ENCODE assay signal across 8 cellular contexts in genomic region chr16:13919683-13920509, GRCh38. TPM values are rescaled to one million over a fixed set of nuclear protein-coding genes. Genes with fewer than 3 reads are reported as not detected.
DNase-seq lines count a peak whose midpoint lies in the region; ATAC-seq and TF ChIP-seq lines count a peak whose summit lies in the region.

ERCC4 (plus strand) TSS chr16:13920154; CDS start chr16:13920166, 12 bp downstream.

- no peaks in the 10 kb centered on the region for H3F3A ChIP-seq in GM23338 (replicated peaks; ENCODE audit: low read depth)

- peaks cover 4% of the 10 kb centered on the region; the same call in 2 of the 3 replicates for H3K36me3 Mint-ChIP-seq in GM23338 (ENCODE audit: low read depth)
- peaks cover 7% of the 10 kb centered on the region for H3K36me3 Mint-ChIP-seq in activated T-helper 1 cell treated with anti-CD3 and anti-CD28 coated beads, Interleukin-12 subunit alpha, Interleukin-12 subunit beta, Interleukin-2, Interleukin-4 antibody, amounts not matched to agents 30 ng/mL and 10 ng/mL and 1 ng/mL, durations not matched to agents 14 hours and 24 hours and 36 hours (ENCODE audit: low read depth)
- H3K36me3 Mint-ChIP-seq in naive B cell: no peaks in the 10 kb centered on the region
- H3K36me3 Mint-ChIP-seq in stimulated activated memory B cell treated with anti-CD40 and anti-IgM and Interleukin-4, amounts not matched to agents 10 μg/mL and 1 μg/mL and 100 μg/mL, for 72 hours: no peaks in the 10 kb centered on the region

- H2AFZ ChIP-seq in GM23338: peak within 1 kb of the TSS; percentile 67

- H3K4me2 ChIP-seq in GM23338: peak within 1 kb of the TSS; percentile 86

- H3K4me1 Mint-ChIP-seq in GM23338: peaks cover 20% of the 10 kb centered on the region
- H3K4me1 Mint-ChIP-seq in activated T-helper 1 cell treated with anti-CD3 and anti-CD28 coated beads, Interleukin-12 subunit alpha, Interleukin-12 subunit beta, Interleukin-2, Interleukin-4 antibody, amounts not matched to agents 30 ng/mL and 10 ng/mL and 1 ng/mL, durations not matched to agents 14 hours and 24 hours and 36 hours (ENCODE audit: low read depth): peaks cover 29% of the 10 kb centered on the region
- H3K4me1 Mint-ChIP-seq in naive B cell: peaks cover 20 to 26% (median 24%) of the 10 kb centered on the region in 3 donors
- H3K4me1 Mint-ChIP-seq in stimulated activated memory B cell treated with anti-CD40 and anti-IgM and Interleukin-4, amounts not matched to agents 10 μg/mL and 1 μg/mL and 100 μg/mL, for 72 hours: peaks cover 32% of the 10 kb centered on the region

- peak within 1 kb of the TSS; percentile 18; the same call in 1 of the 2 replicates for H3K27ac ChIP-seq in GM23338 (ENCODE audit: low read depth)

- peak within 1 kb of the TSS; percentile 97 for H3K4me3 Mint-ChIP-seq in GM23338
- H3K4me3 Mint-ChIP-seq in activated T-helper 1 cell treated with anti-CD3 and anti-CD28 coated beads, Interleukin-12 subunit alpha, Interleukin-12 subunit beta, Interleukin-2, Interleukin-4 antibody, amounts not matched to agents 30 ng/mL and 10 ng/mL and 1 ng/mL, durations not matched to agents 14 hours and 24 hours and 36 hours: peak within 1 kb of the TSS; percentile 96
- peak within 1 kb of the TSS; percentile 89 to 98 (median 94) for H3K4me3 Mint-ChIP-seq in naive B cell
- peak within 1 kb of the TSS; percentile 92 for H3K4me3 Mint-ChIP-seq in stimulated activated memory B cell treated with anti-CD40 and anti-IgM and Interleukin-4, amounts not matched to agents 10 μg/mL and 1 μg/mL and 100 μg/mL, for 72 hours

- no peaks in the 10 kb centered on the region for H3K4me1 ChIP-seq in GM23338 (ENCODE audit: insufficient read depth)

- peaks cover 3% of the 10 kb centered on the region for H3K27me3 Mint-ChIP-seq in GM23338 (ENCODE audit: insufficient read depth, low read depth, poor library complexity)
- peaks cover 2% of the 10 kb centered on the region for H3K27me3 Mint-ChIP-seq in activated T-helper 1 cell treated with anti-CD3 and anti-CD28 coated beads, Interleukin-12 subunit alpha, Interleukin-12 subunit beta, Interleukin-2, Interleukin-4 antibody, amounts not matched to agents 30 ng/mL and 10 ng/mL and 1 ng/mL, durations not matched to agents 14 hours and 24 hours and 36 hours (ENCODE audit: insufficient read depth)
- peaks cover 0 to 2% (median under 1%) of the 10 kb centered on the region in 3 donors for H3K27me3 Mint-ChIP-seq in naive B cell
- peaks cover 2% of the 10 kb centered on the region for H3K27me3 Mint-ChIP-seq in stimulated activated memory B cell treated with anti-CD40 and anti-IgM and Interleukin-4, amounts not matched to agents 10 μg/mL and 1 μg/mL and 100 μg/mL, for 72 hours

- H4K20me1 ChIP-seq in GM23338 (replicated peaks; ENCODE audit: insufficient read depth): no peaks in the 10 kb centered on the region

- no peaks in the 10 kb centered on the region for H3K79me2 ChIP-seq in GM23338 (replicated peaks; ENCODE audit: insufficient read depth)

- peak; percentile 83 to 84 for TF ChIP-seq CTCF in GM23338 (conservative IDR thresholded peaks at IDR 0.05; ENCODE audit: low read depth in 2 of 2)

- DNase-seq in ELF-1 (ENCODE audit: low read depth, low spot score) (peak; percentile 100), GM23338 (ENCODE audit: low spot score) (peak; percentile 100), LHCN-M2 (ENCODE audit: low read depth) (peak; percentile 98), RPMI7951 (ENCODE audit: low read depth) (peak; percentile 97), fibroblast of gingiva (ENCODE audit: low read depth) (peak; percentile 98), naive B cell (peak; percentile 99)
- peak; percentile 98 for DNase-seq in activated T-helper 1 cell treated with anti-CD3 and anti-CD28 coated beads, Interleukin-12 subunit alpha, Interleukin-12 subunit beta, Interleukin-2, Interleukin-4 antibody, amounts not matched to agents 30 ng/mL and 10 ng/mL and 1 ng/mL, durations not matched to agents 14 hours and 24 hours and 36 hours (ENCODE audit: low spot score)

- H3K4me3 ChIP-seq in GM23338: peak within 1 kb of the TSS; percentile 77

- no peaks in the 10 kb centered on the region; the same call in 1 of the 2 replicates for H3K36me3 ChIP-seq in GM23338 (ENCODE audit: insufficient read depth)

- H3K27me3 ChIP-seq in GM23338 (ENCODE audit: insufficient read depth): no peaks in the 10 kb centered on the region

- intact Hi-C loops in activated T-helper 1 cell treated with anti-CD3 and anti-CD28 coated beads, Interleukin-12 subunit alpha, Interleukin-12 subunit beta, Interleukin-2, Interleukin-4 antibody, amounts not matched to agents 30 ng/mL and 10 ng/mL and 1 ng/mL, durations not matched to agents 14 hours and 24 hours and 36 hours (cut with micrococcal nuclease): loop anchor here (1.0 to 5.0 kb wide), 7 partner anchors 54 to 711 kb away; partner anchors contain the start of gene PARN

- no peaks in the 10 kb centered on the region for H3K9me2 ChIP-seq in GM23338 (ENCODE audit: insufficient read depth)

- no peaks in the 10 kb centered on the region for H3K9me3 Mint-ChIP-seq in GM23338
- H3K9me3 Mint-ChIP-seq in activated T-helper 1 cell treated with anti-CD3 and anti-CD28 coated beads, Interleukin-12 subunit alpha, Interleukin-12 subunit beta, Interleukin-2, Interleukin-4 antibody, amounts not matched to agents 30 ng/mL and 10 ng/mL and 1 ng/mL, durations not matched to agents 14 hours and 24 hours and 36 hours: no peaks in the 10 kb centered on the region
- H3K9me3 Mint-ChIP-seq in naive B cell: no peaks in the 10 kb centered on the region
- H3K9me3 Mint-ChIP-seq in stimulated activated memory B cell treated with anti-CD40 and anti-IgM and Interleukin-4, amounts not matched to agents 10 μg/mL and 1 μg/mL and 100 μg/mL, for 72 hours: no peaks in the 10 kb centered on the region

- H3K27ac Mint-ChIP-seq in GM23338 (peak within 1 kb of the TSS; percentile 93), naive B cell (peak within 1 kb of the TSS; percentile 41 to 96 (median 89))
- peak within 1 kb of the TSS; percentile 85 for H3K27ac Mint-ChIP-seq in activated T-helper 1 cell treated with anti-CD3 and anti-CD28 coated beads, Interleukin-12 subunit alpha, Interleukin-12 subunit beta, Interleukin-2, Interleukin-4 antibody, amounts not matched to agents 30 ng/mL and 10 ng/mL and 1 ng/mL, durations not matched to agents 14 hours and 24 hours and 36 hours
- H3K27ac Mint-ChIP-seq in stimulated activated memory B cell treated with anti-CD40 and anti-IgM and Interleukin-4, amounts not matched to agents 10 μg/mL and 1 μg/mL and 100 μg/mL, for 72 hours: peak within 1 kb of the TSS; percentile 96

- peak; percentile 97 for ATAC-seq in GM23338
- ATAC-seq in naive B cell (ENCODE audit: low read depth in 2 of 2): peak; percentile 94
- peak; percentile 100 for ATAC-seq in stimulated activated memory B cell treated with anti-CD40 and anti-IgM and Interleukin-4, amounts not matched to agents 10 μg/mL and 1 μg/mL and 100 μg/mL, for 72 hours

TF ChIP-seq in GM23338, 12 proteins besides CTCF, POLR2A, EP300 and RAD21:
- TF ChIP-seq POLR2AphosphoS5 (IDR thresholded peaks at IDR 0.05; ENCODE audit: low read depth) (peak; percentile 82), ZNF114 (CRISPR knock-in tag; IDR thresholded peaks at IDR 0.05) (no peak)

RNA-seq across cellular contexts. Expression of gene ERCC4, which starts in this region (rescaled TPM):
- total RNA-seq in GM23338 (2014; rRNA removed; shearing (Covaris generic)): 5.4 and 8.2 TPM in 2 replicates
- polyA plus RNA-seq in GM23338 (2016; fragmentation: Nextera tagmentation; extraction: Ambion mirVana) (21.6 and 24.0 TPM in 2 replicates), naive B cell (ENCODE audit: low read depth in 6 of 6) (10 to 100 TPM; 11.9 to 25.5 (median 15.0) TPM)
- total RNA-seq in LHCN-M2 (2014; rRNA removed): 9.0 and 9.4 TPM in 2 replicates
- 3.6 TPM for polyA plus RNA-seq in LHCN-M2 (2012)
- 6.6 and 10.0 TPM in 2 replicates for total RNA-seq in RPMI7951 (2014; rRNA removed; shearing (Covaris generic))
- 15.9 and 18.6 TPM in 2 replicates for total RNA-seq in activated T-helper 1 cell treated with anti-CD3 and anti-CD28 coated beads, Interleukin-12 subunit alpha, Interleukin-12 subunit beta, Interleukin-2, Interleukin-4 antibody, amounts not matched to agents 30 ng/mL and 10 ng/mL and 1 ng/mL, durations not matched to agents 14 hours and 24 hours and 36 hours

Comparison
In these comparisons a context has a peak if more than half of its experiments do, and no peak if none do; other contexts are left out.
1. Peak in every context shown above with its lines: DNase-seq, ATAC-seq, H3K4me3 ChIP-seq and H3K27ac ChIP-seq.